In the genomic region with DNA sequence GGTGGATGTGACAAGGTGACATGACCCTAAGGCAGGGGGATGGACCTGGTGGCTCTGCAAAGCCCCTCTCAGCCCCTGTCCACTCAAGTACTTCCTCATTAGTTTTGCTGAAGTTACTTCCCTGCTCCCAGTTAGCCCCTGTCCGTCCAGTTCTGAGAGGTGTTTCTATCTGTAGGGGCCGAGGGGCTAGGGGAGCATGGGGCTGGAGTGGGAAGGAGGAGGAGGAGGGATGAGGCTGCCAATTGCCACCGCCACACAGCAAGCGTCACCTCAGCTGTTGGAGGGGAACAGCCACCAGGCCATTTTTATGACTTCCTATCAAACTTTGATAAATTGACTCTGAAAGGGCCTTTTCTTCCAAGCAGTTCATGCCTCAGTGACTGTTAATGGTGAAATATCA, we compare ENCODE assay signal across 18 cellular contexts.
"Had no signal": no experiment of that assay in that cellular context is flagged by ENCODE, and none has a peak within 500 bp of the region (broad histone marks: within the 10 kb centered on the region; RNA-seq: fewer than 3 reads in every experiment).

No MANE protein-coding gene starts in this region.

- H2AFZ ChIP-seq: parathyroid adenoma had no signal

- H3K79me2 ChIP-seq: parathyroid adenoma had no signal

- ATAC-seq: left lobe of liver; naive thymus-derived CD8-positive, alpha-beta T cell; stimulated activated memory B cell treated with anti-CD40 and anti-IgM and Interleukin-4, amounts not matched to agents 10 μg/mL and 1 μg/mL and 100 μg/mL, for 72 hours; stimulated activated naive CD8-positive, alpha-beta T cell treated with anti-CD3 and anti-CD28 coated beads, Interleukin-15, Interleukin-2, amounts not matched to agents 100 U/mL and 50 U/mL, for 24 hours had no signal

- H3K27ac Mint-ChIP-seq: stimulated activated memory B cell treated with anti-CD40 and anti-IgM and Interleukin-4, amounts not matched to agents 10 μg/mL and 1 μg/mL and 100 μg/mL, for 72 hours; type B pancreatic cell had no signal

- H3K9me3 ChIP-seq: esophagus squamous epithelium, prostate gland, right atrium auricular region, sigmoid colon, testis, tibial artery had no signal

- H3K36me3 ChIP-seq: esophagus squamous epithelium, prostate gland, right atrium auricular region, sigmoid colon, tibial artery had no signal

- H3K4me1 ChIP-seq: esophagus squamous epithelium, parathyroid adenoma, prostate gland, right atrium auricular region, sigmoid colon, testis, tibial artery had no signal

- H3K27ac ChIP-seq: coronary artery, esophagus squamous epithelium, parathyroid adenoma, prostate gland, right atrium auricular region, sigmoid colon, testis, tibial artery had no signal

- H3K4me3 ChIP-seq: coronary artery, esophagus squamous epithelium, prostate gland, right atrium auricular region, sigmoid colon, testis, tibial artery had no signal

- H3K27me3 ChIP-seq: esophagus squamous epithelium, right atrium auricular region, sigmoid colon, testis, tibial artery had no signal

- H3K36me3 Mint-ChIP-seq: naive thymus-derived CD8-positive, alpha-beta T cell; stimulated activated memory B cell treated with anti-CD40 and anti-IgM and Interleukin-4, amounts not matched to agents 10 μg/mL and 1 μg/mL and 100 μg/mL, for 72 hours; type B pancreatic cell had no signal

- DNase-seq: dermis blood vessel endothelial cell; effector memory CD4-positive, alpha-beta T cell; esophagus squamous epithelium; mesenchymal stem cell; stimulated activated CD4-positive, alpha-beta T cell treated with anti-CD3 and anti-CD28 coated beads, Interleukin-4, amount 100 ng/mL, for 4 hours; stimulated activated naive CD8-positive, alpha-beta T cell treated with anti-CD3 and anti-CD28 coated beads, Interleukin-15, Interleukin-2, amounts not matched to agents 100 U/mL and 50 U/mL, for 24 hours; substantia nigra; testis; tibial artery had no signal

- H3K9me3 Mint-ChIP-seq: naive thymus-derived CD8-positive, alpha-beta T cell; stimulated activated memory B cell treated with anti-CD40 and anti-IgM and Interleukin-4, amounts not matched to agents 10 μg/mL and 1 μg/mL and 100 μg/mL, for 72 hours; type B pancreatic cell had no signal

- H3K9ac ChIP-seq: parathyroid adenoma had no signal
